1 cellular context compared by ENCODE assay signal in the genomic region with DNA sequence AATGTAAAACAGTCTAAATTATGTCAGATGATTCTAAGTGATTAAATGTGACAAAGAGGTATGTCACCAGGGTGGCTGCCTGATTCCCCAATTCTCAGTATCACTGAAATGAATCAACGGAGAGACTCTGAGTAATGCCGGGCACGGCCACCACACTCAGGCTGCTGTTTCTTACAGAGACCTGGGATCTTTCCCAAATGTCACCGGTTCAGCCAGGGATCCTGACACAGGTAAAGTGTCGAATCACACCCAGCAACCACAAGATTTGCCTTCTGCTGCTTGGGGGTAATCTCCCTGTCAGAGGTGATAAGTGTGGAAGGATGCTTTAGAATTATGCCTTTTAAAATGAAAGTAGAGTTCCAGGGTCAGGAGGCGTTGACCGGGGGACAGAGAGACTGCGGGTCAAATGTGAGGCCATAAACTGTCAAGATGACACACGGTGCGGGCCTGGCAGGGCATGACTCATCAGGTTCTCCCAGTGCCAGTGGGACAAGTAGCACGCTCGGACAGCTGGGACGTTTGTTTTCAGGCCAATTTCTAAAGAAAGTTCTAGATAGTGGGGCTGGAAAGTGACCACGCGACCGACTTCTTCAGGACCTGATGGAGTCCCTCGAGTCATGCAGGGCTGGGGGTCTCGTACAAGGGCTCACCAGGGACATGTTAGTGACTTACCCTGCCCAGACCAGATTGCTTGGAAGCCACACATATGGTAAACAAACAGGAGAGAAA.
TF ChIP-seq lines count a peak whose summit lies in the region.

No MANE protein-coding gene starts in this region.

TF ChIP-seq in K562, 482 proteins besides CTCF, POLR2A, EP300 and RAD21 (continued from another document and continues in another):
- TF ChIP-seq ATF6 (CRISPR knock-in tag; IDR thresholded peaks at IDR 0.05) (no peak), RBM15 (IDR thresholded peaks at IDR 0.05; ENCODE audit: insufficient read depth, low read length) (no peak), SAFB (IDR thresholded peaks at IDR 0.05; ENCODE audit: borderline replicate concordance, low read depth, low read length) (no peak), NCOA1 (IDR thresholded peaks at IDR 0.05; ENCODE audit: low read depth) (peak; percentile 24; the same call in 1 of the 2 replicates), PYGO2 (tag; IDR thresholded peaks at IDR 0.05) (no peak), ATF7 (IDR thresholded peaks at IDR 0.05) (0 out of 2 replicates have a peak, but pooled peaks have one; percentile 34), LEF1 (IDR thresholded peaks at IDR 0.05) (no peak; the same call in 1 of the 2 replicates), ZSCAN29 (IDR thresholded peaks at IDR 0.05) (no peak), ZNF280B (CRISPR knock-in tag; IDR thresholded peaks at IDR 0.05) (no peak), MBD1 (CRISPR knock-in tag; IDR thresholded peaks at IDR 0.05) (no peak), ILF3 (IDR thresholded peaks at IDR 0.05; ENCODE audit: borderline replicate concordance) (no peak), CBFA2T2 (conservative IDR thresholded peaks at IDR 0.05) (no peak), ATF1 (CRISPR knock-in tag; IDR thresholded peaks at IDR 0.05) (no peak), ATF1 (tag; IDR thresholded peaks at IDR 0.05) (peak; percentile 43; the same call in 1 of the 2 replicates), ZNF57 (CRISPR knock-in tag; IDR thresholded peaks at IDR 0.05) (no peak), ZNF224 (CRISPR knock-in tag; IDR thresholded peaks at IDR 0.05) (no peak), JUND (IDR thresholded peaks at IDR 0.05; ENCODE audit: borderline replicate concordance, low read depth, low read length) (peak; percentile 92), JUND (tag; IDR thresholded peaks at IDR 0.05; ENCODE audit: borderline replicate concordance, low read depth, low read length) (peak; percentile 95), HNRNPL (IDR thresholded peaks at IDR 0.05; ENCODE audit: low read depth, low read length) (0 out of 2 replicates have a peak, but pooled peaks have one; percentile 65), SMAD2 (IDR thresholded peaks at IDR 0.05; ENCODE audit: low read depth, low read length) (no peak), BMI1 (IDR thresholded peaks at IDR 0.05; ENCODE audit: low read length) (no peak), ZBED1 (IDR thresholded peaks at IDR 0.05) (no peak), ZNF274 (IDR thresholded peaks at IDR 0.05; ENCODE audit: borderline replicate concordance, low read depth, low read length) (no peak), IFI16 (CRISPR knock-in tag; IDR thresholded peaks at IDR 0.05) (no peak), RBFOX2 (IDR thresholded peaks at IDR 0.05; ENCODE audit: low read depth, low read length) (peak; percentile 48), ZBTB5 (IDR thresholded peaks at IDR 0.05) (no peak), ESRRB (CRISPR knock-in tag; IDR thresholded peaks at IDR 0.05; ENCODE audit: borderline replicate concordance) (no peak), POLR2G (IDR thresholded peaks at IDR 0.05; ENCODE audit: low read depth, low read length) (no peak), ZNF444 (CRISPR knock-in tag; IDR thresholded peaks at IDR 0.05) (no peak), ELF4 (CRISPR knock-in tag; IDR thresholded peaks at IDR 0.05) (no peak), BACH1 (tag; IDR thresholded peaks at IDR 0.05) (peak; percentile 90), MCM3 (IDR thresholded peaks at IDR 0.05) (no peak), SRSF1 (IDR thresholded peaks at IDR 0.05; ENCODE audit: low read depth, low read length) (no peak), PHF21A (IDR thresholded peaks at IDR 0.05; ENCODE audit: borderline replicate concordance, low read depth) (no peak), CREB1 (IDR thresholded peaks at IDR 0.05) (no peak), CREB1 (CRISPR knock-in tag; IDR thresholded peaks at IDR 0.05) (no peak), NFXL1 (CRISPR knock-in tag; IDR thresholded peaks at IDR 0.05) (no peak; the same call in 1 of the 2 replicates), SIN3B (IDR thresholded peaks at IDR 0.05; ENCODE audit: low read depth) (no peak), KLF13 (tag; IDR thresholded peaks at IDR 0.05; ENCODE audit: borderline replicate concordance, low read depth) (no peak), ZNF12 (CRISPR knock-in tag; IDR thresholded peaks at IDR 0.05) (no peak), ZNF197 (CRISPR knock-in tag; IDR thresholded peaks at IDR 0.05; ENCODE audit: low read depth) (peak; percentile 63; the same call in 1 of the 2 replicates), BRCA1 (IDR thresholded peaks at IDR 0.05) (no peak), BRCA1 (CRISPR knock-in tag; IDR thresholded peaks at IDR 0.05) (no peak), MBD2 (IDR thresholded peaks at IDR 0.05; ENCODE audit: borderline replicate concordance, low read depth) (no peak), FOS (IDR thresholded peaks at IDR 0.05; ENCODE audit: extremely low read depth, insufficient read length) (peak; percentile 54), NUFIP1 (IDR thresholded peaks at IDR 0.05; ENCODE audit: partially characterized antibody) (no peak), EP400 (IDR thresholded peaks at IDR 0.05) (peak; percentile 38; the same call in 1 of the 2 replicates), POLR2H (tag; IDR thresholded peaks at IDR 0.05; ENCODE audit: low read depth) (no peak), KLF16 (IDR thresholded peaks at IDR 0.05) (no peak)
- TF ChIP-seq, protein P1, sequence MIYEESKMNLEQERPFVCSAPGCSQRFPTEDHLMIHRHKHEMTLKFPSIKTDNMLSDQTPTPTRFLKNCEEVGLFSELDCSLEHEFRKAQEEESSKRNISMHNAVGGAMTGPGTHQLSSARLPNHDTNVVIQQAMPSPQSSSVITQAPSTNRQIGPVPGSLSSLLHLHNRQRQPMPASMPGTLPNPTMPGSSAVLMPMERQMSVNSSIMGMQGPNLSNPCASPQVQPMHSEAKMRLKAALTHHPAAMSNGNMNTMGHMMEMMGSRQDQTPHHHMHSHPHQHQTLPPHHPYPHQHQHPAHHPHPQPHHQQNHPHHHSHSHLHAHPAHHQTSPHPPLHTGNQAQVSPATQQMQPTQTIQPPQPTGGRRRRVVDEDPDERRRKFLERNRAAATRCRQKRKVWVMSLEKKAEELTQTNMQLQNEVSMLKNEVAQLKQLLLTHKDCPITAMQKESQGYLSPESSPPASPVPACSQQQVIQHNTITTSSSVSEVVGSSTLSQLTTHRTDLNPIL (CRISPR knock-in tag; IDR thresholded peaks at IDR 0.05), result no peak
- TF ChIP-seq, protein P2, sequence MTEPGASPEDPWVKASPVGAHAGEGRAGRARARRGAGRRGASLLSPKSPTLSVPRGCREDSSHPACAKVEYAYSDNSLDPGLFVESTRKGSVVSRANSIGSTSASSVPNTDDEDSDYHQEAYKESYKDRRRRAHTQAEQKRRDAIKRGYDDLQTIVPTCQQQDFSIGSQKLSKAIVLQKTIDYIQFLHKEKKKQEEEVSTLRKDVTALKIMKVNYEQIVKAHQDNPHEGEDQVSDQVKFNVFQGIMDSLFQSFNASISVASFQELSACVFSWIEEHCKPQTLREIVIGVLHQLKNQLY (CRISPR knock-in tag; conservative IDR thresholded peaks at IDR 0.05), result no peak
- TF ChIP-seq, protein P3, sequence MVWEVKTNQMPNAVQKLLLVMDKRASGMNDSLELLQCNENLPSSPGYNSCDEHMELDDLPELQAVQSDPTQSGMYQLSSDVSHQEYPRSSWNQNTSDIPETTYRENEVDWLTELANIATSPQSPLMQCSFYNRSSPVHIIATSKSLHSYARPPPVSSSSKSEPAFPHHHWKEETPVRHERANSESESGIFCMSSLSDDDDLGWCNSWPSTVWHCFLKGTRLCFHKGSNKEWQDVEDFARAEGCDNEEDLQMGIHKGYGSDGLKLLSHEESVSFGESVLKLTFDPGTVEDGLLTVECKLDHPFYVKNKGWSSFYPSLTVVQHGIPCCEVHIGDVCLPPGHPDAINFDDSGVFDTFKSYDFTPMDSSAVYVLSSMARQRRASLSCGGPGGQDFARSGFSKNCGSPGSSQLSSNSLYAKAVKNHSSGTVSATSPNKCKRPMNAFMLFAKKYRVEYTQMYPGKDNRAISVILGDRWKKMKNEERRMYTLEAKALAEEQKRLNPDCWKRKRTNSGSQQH (CRISPR knock-in tag; IDR thresholded peaks at IDR 0.05), result no peak
- TF ChIP-seq, protein P4, sequence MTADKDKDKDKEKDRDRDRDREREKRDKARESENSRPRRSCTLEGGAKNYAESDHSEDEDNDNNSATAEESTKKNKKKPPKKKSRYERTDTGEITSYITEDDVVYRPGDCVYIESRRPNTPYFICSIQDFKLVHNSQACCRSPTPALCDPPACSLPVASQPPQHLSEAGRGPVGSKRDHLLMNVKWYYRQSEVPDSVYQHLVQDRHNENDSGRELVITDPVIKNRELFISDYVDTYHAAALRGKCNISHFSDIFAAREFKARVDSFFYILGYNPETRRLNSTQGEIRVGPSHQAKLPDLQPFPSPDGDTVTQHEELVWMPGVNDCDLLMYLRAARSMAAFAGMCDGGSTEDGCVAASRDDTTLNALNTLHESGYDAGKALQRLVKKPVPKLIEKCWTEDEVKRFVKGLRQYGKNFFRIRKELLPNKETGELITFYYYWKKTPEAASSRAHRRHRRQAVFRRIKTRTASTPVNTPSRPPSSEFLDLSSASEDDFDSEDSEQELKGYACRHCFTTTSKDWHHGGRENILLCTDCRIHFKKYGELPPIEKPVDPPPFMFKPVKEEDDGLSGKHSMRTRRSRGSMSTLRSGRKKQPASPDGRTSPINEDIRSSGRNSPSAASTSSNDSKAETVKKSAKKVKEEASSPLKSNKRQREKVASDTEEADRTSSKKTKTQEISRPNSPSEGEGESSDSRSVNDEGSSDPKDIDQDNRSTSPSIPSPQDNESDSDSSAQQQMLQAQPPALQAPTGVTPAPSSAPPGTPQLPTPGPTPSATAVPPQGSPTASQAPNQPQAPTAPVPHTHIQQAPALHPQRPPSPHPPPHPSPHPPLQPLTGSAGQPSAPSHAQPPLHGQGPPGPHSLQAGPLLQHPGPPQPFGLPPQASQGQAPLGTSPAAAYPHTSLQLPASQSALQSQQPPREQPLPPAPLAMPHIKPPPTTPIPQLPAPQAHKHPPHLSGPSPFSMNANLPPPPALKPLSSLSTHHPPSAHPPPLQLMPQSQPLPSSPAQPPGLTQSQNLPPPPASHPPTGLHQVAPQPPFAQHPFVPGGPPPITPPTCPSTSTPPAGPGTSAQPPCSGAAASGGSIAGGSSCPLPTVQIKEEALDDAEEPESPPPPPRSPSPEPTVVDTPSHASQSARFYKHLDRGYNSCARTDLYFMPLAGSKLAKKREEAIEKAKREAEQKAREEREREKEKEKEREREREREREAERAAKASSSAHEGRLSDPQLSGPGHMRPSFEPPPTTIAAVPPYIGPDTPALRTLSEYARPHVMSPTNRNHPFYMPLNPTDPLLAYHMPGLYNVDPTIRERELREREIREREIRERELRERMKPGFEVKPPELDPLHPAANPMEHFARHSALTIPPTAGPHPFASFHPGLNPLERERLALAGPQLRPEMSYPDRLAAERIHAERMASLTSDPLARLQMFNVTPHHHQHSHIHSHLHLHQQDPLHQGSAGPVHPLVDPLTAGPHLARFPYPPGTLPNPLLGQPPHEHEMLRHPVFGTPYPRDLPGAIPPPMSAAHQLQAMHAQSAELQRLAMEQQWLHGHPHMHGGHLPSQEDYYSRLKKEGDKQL (CRISPR knock-in tag; IDR thresholded peaks at IDR 0.05; ENCODE audit: borderline replicate concordance), result no peak
